In genomic region chr19:43934985-43935708, GRCh38 we compare ENCODE assay signal across 8 cellular contexts. TPM values are rescaled to one million over a fixed set of nuclear protein-coding genes. Genes with fewer than 3 reads are reported as not detected.
DNase-seq lines count a peak whose midpoint lies in the region; ATAC-seq and TF ChIP-seq lines count a peak whose summit lies in the region.

Gene ZNF45, minus strand, starts transcription at chr19:43935282. Its CDS starts 13,097 bp downstream, at chr19:43922185.

- no peak for TF ChIP-seq CTCF in esophagus muscularis mucosa (IDR thresholded peaks at IDR 0.05)

- peaks cover 16 to 24% (median 18%) of the 10 kb centered on the region in 4 donors for H3K4me1 ChIP-seq in esophagus muscularis mucosa

- TF ChIP-seq POLR2A in esophagus muscularis mucosa (IDR thresholded peaks at IDR 0.05; ENCODE audit: low read depth): no peak

- under 1% methylated on average over 20 of the region's 42 CpGs for WGBS in esophagus muscularis mucosa

- H3K36me3 ChIP-seq in KOPT-K1 (ENCODE audit: insufficient read depth, low read length) (peaks cover 31% of the 10 kb centered on the region), esophagus muscularis mucosa (peaks cover 18 to 32% (median 31%) of the 10 kb centered on the region in 4 donors)

- intact Hi-C loops in esophagus muscularis mucosa (cut with DNase I): loop anchor here (10.0 kb wide), 1 partner anchor 50 kb away; the partner anchor contains the start of gene ZNF155

- H3K9me3 ChIP-seq in KOPT-K1 (ENCODE audit: insufficient read depth, low read length, poor library complexity, severe bottlenecking): peaks cover 9% of the 10 kb centered on the region
- no peaks in the 10 kb centered on the region for H3K9me3 ChIP-seq in esophagus muscularis mucosa

- TF ChIP-seq EP300 in esophagus muscularis mucosa (IDR thresholded peaks at IDR 0.05): no peak

- DNase-seq in DMS53 (lab: John Stamatoyannopoulos, UW) (peak; percentile 95), RKO (ENCODE audit: low spot score) (peak; percentile 90), activated T-helper 1 cell treated with Interleukin-2 at 50 U/mL for 16 hours (ENCODE audit: low read depth) (peak; percentile 78), esophagus muscularis mucosa (ENCODE audit: extremely low spot score) (peak; percentile 97), myocyte (ENCODE audit: low read depth) (peak; percentile 94)
- peak; percentile 67 to 83 for DNase-seq in stimulated activated CD8-positive, alpha-beta memory T cell treated with anti-CD3 and anti-CD28 coated beads, Interleukin-7, amount 100 ng/mL, for 48 hours (ENCODE audit: extremely low read depth in 1 of 2, low read depth in 1 of 2)

- H3K27me3 ChIP-seq in esophagus muscularis mucosa: no peaks in the 10 kb centered on the region

- peak; percentile 95 for ATAC-seq in GM21737 (IDR thresholded peaks at IDR 0.05; ENCODE audit: unreplicated experiment)

- peak within 1 kb of the TSS; percentile 62 to 66 (median 66) for H3K4me3 ChIP-seq in esophagus muscularis mucosa

- H3K27ac ChIP-seq in KOPT-K1 (ENCODE audit: low read depth, low read length, poor library complexity, severe bottlenecking) (peak within 1 kb of the TSS; percentile 72), esophagus muscularis mucosa (replicated peaks in 1 of 4) (peak within 1 kb of the TSS; percentile 80 to 89 (median 84))

RNA-seq across cellular contexts. Expression of gene ZNF45, which starts in this region (rescaled TPM):
- total RNA-seq in esophagus muscularis mucosa (10 to 100 TPM; 10.1 to 13.1 (median 12.5) TPM), myocyte (13.0 and 13.2 TPM in 2 replicates)
- polyA plus RNA-seq in myocyte (2012): 9.6 TPM

Comparison
In these comparisons a context has a peak if more than half of its experiments do, and no peak if none do; other contexts are left out.
1. Peak in every context shown above with its lines: DNase-seq, ATAC-seq, H3K4me3 ChIP-seq and H3K27ac ChIP-seq.